ENCODE assay signal across 9 cellular contexts in genomic region chr2:48248251-48248933, GRCh38.
DNase-seq lines count a peak whose midpoint lies in the region; ATAC-seq, FAIRE-seq and TF ChIP-seq lines count a peak whose summit lies in the region.
"Had no signal": no experiment of that assay in that cellular context is flagged by ENCODE, and none has a peak within 500 bp of the region (broad histone marks: within the 10 kb centered on the region; RNA-seq: fewer than 3 reads in every experiment).

No MANE protein-coding gene starts in this region.

- H3K4me1 Mint-ChIP-seq in activated CD4-positive, alpha-beta T cell treated with anti-CD3 and anti-CD28 coated beads for 36 hours = peaks cover 12% of the 10 kb centered on the region
- peaks cover 9% of the 10 kb centered on the region for H3K4me1 Mint-ChIP-seq in activated CD4-positive, alpha-beta T cell treated with anti-CD3 and anti-CD28 coated beads, Interleukin-2, amount 10 ng/mL, durations not matched to agents 24 days and 14 days

- intact Hi-C loops in activated CD4-positive, alpha-beta T cell treated with anti-CD3 and anti-CD28 coated beads for 36 hours (cut with DNase I, micrococcal nuclease) = loop anchor here (1.0 to 2.0 kb wide), 3 partner anchors 64 to 172 kb away; no protein-coding TSS in a partner anchor
- intact Hi-C loops in activated CD4-positive, alpha-beta T cell treated with anti-CD3 and anti-CD28 coated beads, Interleukin-2, amount 10 ng/mL, durations not matched to agents 24 days and 14 days (cut with micrococcal nuclease) = loop anchor here (1.0 kb wide), 1 partner anchor 65 kb away; no protein-coding TSS in a partner anchor
- intact Hi-C loops in pancreas (cut with DNase I) = no loop called here

- DNase-seq in activated CD4-positive, alpha-beta T cell treated with anti-CD3 and anti-CD28 coated beads for 36 hours = peak; percentile 34
- DNase-seq in activated CD4-positive, alpha-beta T cell treated with anti-CD3 and anti-CD28 coated beads, Interleukin-2, amount 10 ng/mL, durations not matched to agents 24 days and 14 days = no peak
- peak; percentile 56 for DNase-seq in NCI-H2171 (lab: John Stamatoyannopoulos, UW)
- peak; percentile 63 for DNase-seq in epidermal melanocyte (ENCODE audit: insufficient read length, low spot score)
- DNase-seq in pancreas = no peak
- DNase-seq in HT-29 (ENCODE audit: low spot score) = no peak
- no peak for DNase-seq in middle frontal gyrus (ENCODE audit: extremely low spot score, low spot score)

- no peak overlapping the region for H3K27ac Mint-ChIP-seq in activated CD4-positive, alpha-beta T cell treated with anti-CD3 and anti-CD28 coated beads for 36 hours
- H3K27ac Mint-ChIP-seq in activated CD4-positive, alpha-beta T cell treated with anti-CD3 and anti-CD28 coated beads, Interleukin-2, amount 10 ng/mL, durations not matched to agents 24 days and 14 days = no peak overlapping the region
- H3K27ac Mint-ChIP-seq: dendritic cell treated with granulocyte-macrophage colony-stimulating factor and Interleukin-4, amounts not matched to agents 40 ng/mL and 50 ng/mL, for 4 days had no signal

- FAIRE-seq in pancreas (lab: Jason Lieb, UNC) = no peak

- no peak overlapping the region for H3K27ac ChIP-seq in pancreas

- no peaks in the 10 kb centered on the region for H3K9me3 Mint-ChIP-seq in activated CD4-positive, alpha-beta T cell treated with anti-CD3 and anti-CD28 coated beads for 36 hours (ENCODE audit: low read depth)
- H3K9me3 Mint-ChIP-seq in activated CD4-positive, alpha-beta T cell treated with anti-CD3 and anti-CD28 coated beads, Interleukin-2, amount 10 ng/mL, durations not matched to agents 24 days and 14 days = no peaks in the 10 kb centered on the region
- H3K9me3 Mint-ChIP-seq: dendritic cell treated with granulocyte-macrophage colony-stimulating factor and Interleukin-4, amounts not matched to agents 40 ng/mL and 50 ng/mL, for 4 days had no signal

- TF ChIP-seq CTCF in pancreas (IDR thresholded peaks at IDR 0.05) = no peak

- no peaks in the 10 kb centered on the region for H3K36me3 ChIP-seq in pancreas

- H3K4me1 ChIP-seq in pancreas = peaks cover 5 to 11% (median 9%) of the 10 kb centered on the region in 3 donors

- CTCF ChIA-PET in activated CD4-positive, alpha-beta T cell treated with anti-CD3 and anti-CD28 coated beads for 36 hours (lab: Charles Lee) = interaction anchor here (1.5 to 1.6 kb wide), 2 partner anchors 12 to 63 kb away, joined by 4 to 6 read pairs; no protein-coding TSS in a partner anchor

- ATAC-seq in activated CD4-positive, alpha-beta T cell treated with anti-CD3 and anti-CD28 coated beads for 36 hours = peak; percentile 94
- peak; percentile 91 for ATAC-seq in HG02642 (IDR thresholded peaks at IDR 0.05; ENCODE audit: poor library complexity, unreplicated experiment)
- peak in 3 of 4 donors; percentile 67 to 89 (median 79) for ATAC-seq in pancreas

- no peak overlapping the region for H3K4me3 Mint-ChIP-seq in activated CD4-positive, alpha-beta T cell treated with anti-CD3 and anti-CD28 coated beads for 36 hours
- no peak overlapping the region for H3K4me3 Mint-ChIP-seq in activated CD4-positive, alpha-beta T cell treated with anti-CD3 and anti-CD28 coated beads, Interleukin-2, amount 10 ng/mL, durations not matched to agents 24 days and 14 days
- H3K4me3 Mint-ChIP-seq: dendritic cell treated with granulocyte-macrophage colony-stimulating factor and Interleukin-4, amounts not matched to agents 40 ng/mL and 50 ng/mL, for 4 days had no signal

- no peaks in the 10 kb centered on the region for H3K9me3 ChIP-seq in pancreas

- no peaks in the 10 kb centered on the region for H3K27me3 ChIP-seq in pancreas

- no peaks in the 10 kb centered on the region for H3K36me3 Mint-ChIP-seq in activated CD4-positive, alpha-beta T cell treated with anti-CD3 and anti-CD28 coated beads for 36 hours (ENCODE audit: low read depth)
- no peaks in the 10 kb centered on the region for H3K36me3 Mint-ChIP-seq in activated CD4-positive, alpha-beta T cell treated with anti-CD3 and anti-CD28 coated beads, Interleukin-2, amount 10 ng/mL, durations not matched to agents 24 days and 14 days (ENCODE audit: low read depth)

- POLR2A ChIA-PET in activated CD4-positive, alpha-beta T cell treated with anti-CD3 and anti-CD28 coated beads for 36 hours (lab: Charles Lee) = no interaction called here

- whole genome bisulfite sequencing in pancreas, 2 donors = 88 to 89% methylated on average over 3 of the region's 3 CpGs

- H3K27me3 Mint-ChIP-seq in activated CD4-positive, alpha-beta T cell treated with anti-CD3 and anti-CD28 coated beads for 36 hours = no peaks in the 10 kb centered on the region
- H3K27me3 Mint-ChIP-seq in activated CD4-positive, alpha-beta T cell treated with anti-CD3 and anti-CD28 coated beads, Interleukin-2, amount 10 ng/mL, durations not matched to agents 24 days and 14 days = peaks cover 5% of the 10 kb centered on the region
- H3K27me3 Mint-ChIP-seq: dendritic cell treated with granulocyte-macrophage colony-stimulating factor and Interleukin-4, amounts not matched to agents 40 ng/mL and 50 ng/mL, for 4 days had no signal

- no peak overlapping the region for H3K4me3 ChIP-seq in pancreas

Comparison
In these comparisons a context has a peak if more than half of its experiments do, and no peak if none do; other contexts are left out.
1. DNase-seq: peak in activated CD4-positive, alpha-beta T cell treated with anti-CD3 and anti-CD28 coated beads for 36 hours (single experiment), NCI-H2171 (single experiment) and epidermal melanocyte (single experiment); none in activated CD4-positive, alpha-beta T cell treated with anti-CD3 and anti-CD28 coated beads, Interleukin-2, amount 10 ng/mL, durations not matched to agents 24 days and 14 days (single experiment), pancreas (0 of 6), HT-29 (single experiment) and middle frontal gyrus (single experiment).
2. intact Hi-C loops: an anchor here in activated CD4-positive, alpha-beta T cell treated with anti-CD3 and anti-CD28 coated beads for 36 hours (1.0 to 2.0 kb wide) and activated CD4-positive, alpha-beta T cell treated with anti-CD3 and anti-CD28 coated beads, Interleukin-2, amount 10 ng/mL, durations not matched to agents 24 days and 14 days (1.0 kb wide); none called in pancreas.
3. Peak in every context shown above with its lines, with median percentiles within 50 percentile points of each other: ATAC-seq.